1 cellular context compared by ENCODE assay signal in the genomic region with DNA sequence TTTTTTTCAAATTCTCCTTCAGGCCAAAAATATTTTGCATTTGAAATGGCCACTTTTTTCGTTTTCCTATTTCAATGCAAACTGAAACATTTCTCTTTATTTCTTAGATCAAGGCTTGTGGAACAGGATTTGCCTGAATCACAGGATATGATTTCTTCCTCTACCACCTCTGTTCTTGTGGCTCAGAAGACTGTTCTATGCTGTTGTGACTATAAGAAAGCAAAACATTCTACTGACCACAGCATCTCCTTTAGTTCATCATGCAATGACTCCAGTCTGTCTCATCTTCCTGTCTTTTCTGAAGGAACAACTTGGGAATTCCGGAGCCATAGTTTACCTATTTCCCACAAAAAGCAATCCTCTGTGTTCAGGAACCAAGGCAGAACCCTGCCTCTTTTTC.
TF ChIP-seq lines count a peak whose summit lies in the region.

No MANE protein-coding gene starts in this region.

TF ChIP-seq in IMR-90, 13 proteins besides CTCF, POLR2A, EP300 and RAD21:
- TF ChIP-seq CEBPB (IDR thresholded peaks at IDR 0.05; ENCODE audit: low read depth, low read length) (no peak), FOS (IDR thresholded peaks at IDR 0.05; ENCODE audit: low read depth, low read length) (no peak), BHLHE40 (IDR thresholded peaks at IDR 0.05; ENCODE audit: low read depth, low read length) (no peak), RCOR1 (IDR thresholded peaks at IDR 0.05; ENCODE audit: insufficient replicate concordance, low read length) (no peak)
